ENCODE assay signal across 1 cellular context in the genomic region with DNA sequence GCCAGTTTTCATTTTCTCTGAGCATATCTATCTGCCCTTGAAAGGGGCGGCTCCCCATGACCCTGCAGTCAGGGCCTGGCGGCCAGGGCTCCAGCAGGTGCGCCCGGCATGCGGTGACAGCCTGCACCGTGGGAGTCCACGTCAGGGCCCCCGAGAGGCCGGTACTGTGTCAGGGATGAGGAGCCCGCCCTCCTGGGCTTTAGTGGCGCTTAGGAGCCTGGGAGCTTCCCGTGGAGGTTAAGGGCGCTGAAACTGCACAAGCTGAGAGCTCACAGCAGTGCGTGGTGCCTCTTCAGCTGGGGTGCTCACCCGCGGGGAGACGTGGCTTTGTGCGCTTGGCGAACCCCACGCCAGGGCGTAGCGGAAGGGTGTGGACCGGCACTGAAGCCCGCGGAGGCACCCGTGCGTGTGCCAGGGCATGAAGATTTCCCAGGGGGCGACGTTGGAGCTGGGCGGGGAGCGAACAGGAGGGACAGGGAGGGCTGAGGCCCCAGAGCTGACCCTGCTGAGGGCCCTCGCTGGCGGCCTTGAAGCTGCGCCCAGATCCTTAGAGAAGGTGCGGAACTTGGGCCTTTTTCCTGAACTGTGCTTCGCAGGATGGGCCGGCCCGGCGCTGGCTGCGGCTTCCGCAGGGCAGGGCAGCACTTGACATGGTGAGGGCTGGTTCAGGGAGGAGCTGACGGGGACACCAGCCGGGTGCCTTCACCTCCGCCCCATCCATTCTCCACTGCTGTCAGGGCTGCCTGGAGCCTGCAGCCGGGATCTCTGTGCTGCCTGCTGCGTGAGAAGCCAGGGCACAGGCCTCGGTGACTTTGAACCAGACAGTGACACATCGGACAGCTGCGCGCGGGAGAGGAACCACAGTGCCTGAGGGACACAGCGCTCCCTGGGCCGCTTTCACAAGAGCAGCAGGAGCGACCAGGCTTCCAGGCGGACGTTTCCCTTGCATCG.
TF ChIP-seq lines count a peak whose summit lies in the region.

No MANE protein-coding gene starts in this region.

TF ChIP-seq in HepG2, 621 proteins besides CTCF, POLR2A, EP300 and RAD21 (continued from another document and continues in another):
- TF ChIP-seq, protein P1, sequence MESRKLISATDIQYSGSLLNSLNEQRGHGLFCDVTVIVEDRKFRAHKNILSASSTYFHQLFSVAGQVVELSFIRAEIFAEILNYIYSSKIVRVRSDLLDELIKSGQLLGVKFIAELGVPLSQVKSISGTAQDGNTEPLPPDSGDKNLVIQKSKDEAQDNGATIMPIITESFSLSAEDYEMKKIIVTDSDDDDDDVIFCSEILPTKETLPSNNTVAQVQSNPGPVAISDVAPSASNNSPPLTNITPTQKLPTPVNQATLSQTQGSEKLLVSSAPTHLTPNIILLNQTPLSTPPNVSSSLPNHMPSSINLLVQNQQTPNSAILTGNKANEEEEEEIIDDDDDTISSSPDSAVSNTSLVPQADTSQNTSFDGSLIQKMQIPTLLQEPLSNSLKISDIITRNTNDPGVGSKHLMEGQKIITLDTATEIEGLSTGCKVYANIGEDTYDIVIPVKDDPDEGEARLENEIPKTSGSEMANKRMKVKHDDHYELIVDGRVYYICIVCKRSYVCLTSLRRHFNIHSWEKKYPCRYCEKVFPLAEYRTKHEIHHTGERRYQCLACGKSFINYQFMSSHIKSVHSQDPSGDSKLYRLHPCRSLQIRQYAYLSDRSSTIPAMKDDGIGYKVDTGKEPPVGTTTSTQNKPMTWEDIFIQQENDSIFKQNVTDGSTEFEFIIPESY (CRISPR knock-in tag; IDR thresholded peaks at IDR 0.05) = no peak
- TF ChIP-seq ZNF260 (CRISPR knock-in tag; IDR thresholded peaks at IDR 0.05; ENCODE audit: borderline replicate concordance, low read depth) = no peak
- TF ChIP-seq DNMT1 (CRISPR knock-in tag; IDR thresholded peaks at IDR 0.05) = no peak
- TF ChIP-seq MIER3 (CRISPR knock-in tag; IDR thresholded peaks at IDR 0.05; ENCODE audit: borderline replicate concordance) = no peak
- TF ChIP-seq ZNF720 (CRISPR knock-in tag; IDR thresholded peaks at IDR 0.05) = no peak
- TF ChIP-seq, protein P2, sequence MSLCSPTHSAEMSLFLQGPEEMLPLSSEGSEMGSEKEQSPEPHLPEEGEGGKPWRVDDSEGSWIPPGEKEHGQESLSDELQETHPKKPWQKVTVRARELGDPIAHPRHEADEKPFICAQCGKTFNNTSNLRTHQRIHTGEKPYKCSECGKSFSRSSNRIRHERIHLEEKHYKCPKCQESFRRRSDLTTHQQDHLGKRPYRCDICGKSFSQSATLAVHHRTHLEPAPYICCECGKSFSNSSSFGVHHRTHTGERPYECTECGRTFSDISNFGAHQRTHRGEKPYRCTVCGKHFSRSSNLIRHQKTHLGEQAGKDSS (CRISPR knock-in tag; IDR thresholded peaks at IDR 0.05; ENCODE audit: borderline replicate concordance, low read depth) = no peak; the same call in 1 of the 2 replicates
- no peak for TF ChIP-seq REXO4 (CRISPR knock-in tag; IDR thresholded peaks at IDR 0.05; ENCODE audit: borderline replicate concordance)
- no peak for TF ChIP-seq NFYC (CRISPR knock-in tag; IDR thresholded peaks at IDR 0.05)
- TF ChIP-seq, protein P3, sequence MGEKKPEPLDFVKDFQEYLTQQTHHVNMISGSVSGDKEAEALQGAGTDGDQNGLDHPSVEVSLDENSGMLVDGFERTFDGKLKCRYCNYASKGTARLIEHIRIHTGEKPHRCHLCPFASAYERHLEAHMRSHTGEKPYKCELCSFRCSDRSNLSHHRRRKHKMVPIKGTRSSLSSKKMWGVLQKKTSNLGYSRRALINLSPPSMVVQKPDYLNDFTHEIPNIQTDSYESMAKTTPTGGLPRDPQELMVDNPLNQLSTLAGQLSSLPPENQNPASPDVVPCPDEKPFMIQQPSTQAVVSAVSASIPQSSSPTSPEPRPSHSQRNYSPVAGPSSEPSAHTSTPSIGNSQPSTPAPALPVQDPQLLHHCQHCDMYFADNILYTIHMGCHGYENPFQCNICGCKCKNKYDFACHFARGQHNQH (CRISPR knock-in tag; IDR thresholded peaks at IDR 0.05) = 0 out of 2 replicates have a peak, but pooled peaks have one; percentile 32
- TF ChIP-seq JARID2 (CRISPR knock-in tag; IDR thresholded peaks at IDR 0.05; ENCODE audit: insufficient replicate concordance) = no peak
- TF ChIP-seq, protein P4, sequence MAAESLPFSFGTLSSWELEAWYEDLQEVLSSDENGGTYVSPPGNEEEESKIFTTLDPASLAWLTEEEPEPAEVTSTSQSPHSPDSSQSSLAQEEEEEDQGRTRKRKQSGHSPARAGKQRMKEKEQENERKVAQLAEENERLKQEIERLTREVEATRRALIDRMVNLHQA (CRISPR knock-in tag; IDR thresholded peaks at IDR 0.05) = no peak
- no peak for TF ChIP-seq HOXD1 (CRISPR knock-in tag; IDR thresholded peaks at IDR 0.05)
- no peak for TF ChIP-seq SRF (IDR thresholded peaks at IDR 0.05; ENCODE audit: low read depth, low read length)
- TF ChIP-seq, protein P5, sequence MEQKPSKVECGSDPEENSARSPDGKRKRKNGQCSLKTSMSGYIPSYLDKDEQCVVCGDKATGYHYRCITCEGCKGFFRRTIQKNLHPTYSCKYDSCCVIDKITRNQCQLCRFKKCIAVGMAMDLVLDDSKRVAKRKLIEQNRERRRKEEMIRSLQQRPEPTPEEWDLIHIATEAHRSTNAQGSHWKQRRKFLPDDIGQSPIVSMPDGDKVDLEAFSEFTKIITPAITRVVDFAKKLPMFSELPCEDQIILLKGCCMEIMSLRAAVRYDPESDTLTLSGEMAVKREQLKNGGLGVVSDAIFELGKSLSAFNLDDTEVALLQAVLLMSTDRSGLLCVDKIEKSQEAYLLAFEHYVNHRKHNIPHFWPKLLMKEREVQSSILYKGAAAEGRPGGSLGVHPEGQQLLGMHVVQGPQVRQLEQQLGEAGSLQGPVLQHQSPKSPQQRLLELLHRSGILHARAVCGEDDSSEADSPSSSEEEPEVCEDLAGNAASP (CRISPR knock-in tag; IDR thresholded peaks at IDR 0.05; ENCODE audit: borderline replicate concordance) = no peak
- no peak for TF ChIP-seq TMF1 (CRISPR knock-in tag; IDR thresholded peaks at IDR 0.05; ENCODE audit: low read depth)
- no peak for TF ChIP-seq YEATS4 (CRISPR knock-in tag; IDR thresholded peaks at IDR 0.05; ENCODE audit: borderline replicate concordance)
- TF ChIP-seq, protein P6, sequence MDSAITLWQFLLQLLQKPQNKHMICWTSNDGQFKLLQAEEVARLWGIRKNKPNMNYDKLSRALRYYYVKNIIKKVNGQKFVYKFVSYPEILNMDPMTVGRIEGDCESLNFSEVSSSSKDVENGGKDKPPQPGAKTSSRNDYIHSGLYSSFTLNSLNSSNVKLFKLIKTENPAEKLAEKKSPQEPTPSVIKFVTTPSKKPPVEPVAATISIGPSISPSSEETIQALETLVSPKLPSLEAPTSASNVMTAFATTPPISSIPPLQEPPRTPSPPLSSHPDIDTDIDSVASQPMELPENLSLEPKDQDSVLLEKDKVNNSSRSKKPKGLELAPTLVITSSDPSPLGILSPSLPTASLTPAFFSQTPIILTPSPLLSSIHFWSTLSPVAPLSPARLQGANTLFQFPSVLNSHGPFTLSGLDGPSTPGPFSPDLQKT (CRISPR knock-in tag; IDR thresholded peaks at IDR 0.05; ENCODE audit: borderline replicate concordance) = no peak
- TF ChIP-seq ZNF543 (CRISPR knock-in tag; IDR thresholded peaks at IDR 0.05) = 0 out of 2 replicates have a peak, but pooled peaks have one; percentile 37
- 0 out of 2 replicates have a peak, but pooled peaks have one; percentile 35 for TF ChIP-seq YEATS2 (CRISPR knock-in tag; IDR thresholded peaks at IDR 0.05; ENCODE audit: borderline replicate concordance)
- no peak for TF ChIP-seq ZNF431 (CRISPR knock-in tag; IDR thresholded peaks at IDR 0.05; ENCODE audit: borderline replicate concordance, low read depth)
- TF ChIP-seq U2AF1 (optimal IDR thresholded peaks at IDR 0.05; ENCODE audit: low read depth, low read length) = no peak
- peak; percentile 45; the same call in 1 of the 2 replicates for TF ChIP-seq ZNF782 (CRISPR knock-in tag; IDR thresholded peaks at IDR 0.05; ENCODE audit: borderline replicate concordance)
- no peak for TF ChIP-seq NBN (conservative IDR thresholded peaks at IDR 0.05)
- TF ChIP-seq, protein P7, sequence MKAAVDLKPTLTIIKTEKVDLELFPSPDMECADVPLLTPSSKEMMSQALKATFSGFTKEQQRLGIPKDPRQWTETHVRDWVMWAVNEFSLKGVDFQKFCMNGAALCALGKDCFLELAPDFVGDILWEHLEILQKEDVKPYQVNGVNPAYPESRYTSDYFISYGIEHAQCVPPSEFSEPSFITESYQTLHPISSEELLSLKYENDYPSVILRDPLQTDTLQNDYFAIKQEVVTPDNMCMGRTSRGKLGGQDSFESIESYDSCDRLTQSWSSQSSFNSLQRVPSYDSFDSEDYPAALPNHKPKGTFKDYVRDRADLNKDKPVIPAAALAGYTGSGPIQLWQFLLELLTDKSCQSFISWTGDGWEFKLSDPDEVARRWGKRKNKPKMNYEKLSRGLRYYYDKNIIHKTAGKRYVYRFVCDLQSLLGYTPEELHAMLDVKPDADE (CRISPR knock-in tag; IDR thresholded peaks at IDR 0.05) = no peak
- TF ChIP-seq SOX6 (IDR thresholded peaks at IDR 0.05) = no peak
- TF ChIP-seq SOX6 (CRISPR knock-in tag; IDR thresholded peaks at IDR 0.05) = no peak
- no peak for TF ChIP-seq ZNF558 (CRISPR knock-in tag; IDR thresholded peaks at IDR 0.05; ENCODE audit: borderline replicate concordance)
- TF ChIP-seq ESRRA (CRISPR knock-in tag; IDR thresholded peaks at IDR 0.05; ENCODE audit: low read depth) = no peak
- TF ChIP-seq POLR2AphosphoS2 (IDR thresholded peaks at IDR 0.05; ENCODE audit: low read depth, low read length) = no peak
- TF ChIP-seq, protein P8, sequence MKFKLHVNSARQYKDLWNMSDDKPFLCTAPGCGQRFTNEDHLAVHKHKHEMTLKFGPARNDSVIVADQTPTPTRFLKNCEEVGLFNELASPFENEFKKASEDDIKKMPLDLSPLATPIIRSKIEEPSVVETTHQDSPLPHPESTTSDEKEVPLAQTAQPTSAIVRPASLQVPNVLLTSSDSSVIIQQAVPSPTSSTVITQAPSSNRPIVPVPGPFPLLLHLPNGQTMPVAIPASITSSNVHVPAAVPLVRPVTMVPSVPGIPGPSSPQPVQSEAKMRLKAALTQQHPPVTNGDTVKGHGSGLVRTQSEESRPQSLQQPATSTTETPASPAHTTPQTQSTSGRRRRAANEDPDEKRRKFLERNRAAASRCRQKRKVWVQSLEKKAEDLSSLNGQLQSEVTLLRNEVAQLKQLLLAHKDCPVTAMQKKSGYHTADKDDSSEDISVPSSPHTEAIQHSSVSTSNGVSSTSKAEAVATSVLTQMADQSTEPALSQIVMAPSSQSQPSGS (CRISPR knock-in tag; IDR thresholded peaks at IDR 0.05) = no peak
- TF ChIP-seq NR3C1 (CRISPR knock-in tag; IDR thresholded peaks at IDR 0.05) = no peak
- TF ChIP-seq HCFC1 (IDR thresholded peaks at IDR 0.05; ENCODE audit: low read depth, low read length) = 0 out of 2 replicates have a peak, but pooled peaks have one; percentile 8
- TF ChIP-seq ZNF451 (CRISPR knock-in tag; IDR thresholded peaks at IDR 0.05) = no peak
- TF ChIP-seq, protein P9, sequence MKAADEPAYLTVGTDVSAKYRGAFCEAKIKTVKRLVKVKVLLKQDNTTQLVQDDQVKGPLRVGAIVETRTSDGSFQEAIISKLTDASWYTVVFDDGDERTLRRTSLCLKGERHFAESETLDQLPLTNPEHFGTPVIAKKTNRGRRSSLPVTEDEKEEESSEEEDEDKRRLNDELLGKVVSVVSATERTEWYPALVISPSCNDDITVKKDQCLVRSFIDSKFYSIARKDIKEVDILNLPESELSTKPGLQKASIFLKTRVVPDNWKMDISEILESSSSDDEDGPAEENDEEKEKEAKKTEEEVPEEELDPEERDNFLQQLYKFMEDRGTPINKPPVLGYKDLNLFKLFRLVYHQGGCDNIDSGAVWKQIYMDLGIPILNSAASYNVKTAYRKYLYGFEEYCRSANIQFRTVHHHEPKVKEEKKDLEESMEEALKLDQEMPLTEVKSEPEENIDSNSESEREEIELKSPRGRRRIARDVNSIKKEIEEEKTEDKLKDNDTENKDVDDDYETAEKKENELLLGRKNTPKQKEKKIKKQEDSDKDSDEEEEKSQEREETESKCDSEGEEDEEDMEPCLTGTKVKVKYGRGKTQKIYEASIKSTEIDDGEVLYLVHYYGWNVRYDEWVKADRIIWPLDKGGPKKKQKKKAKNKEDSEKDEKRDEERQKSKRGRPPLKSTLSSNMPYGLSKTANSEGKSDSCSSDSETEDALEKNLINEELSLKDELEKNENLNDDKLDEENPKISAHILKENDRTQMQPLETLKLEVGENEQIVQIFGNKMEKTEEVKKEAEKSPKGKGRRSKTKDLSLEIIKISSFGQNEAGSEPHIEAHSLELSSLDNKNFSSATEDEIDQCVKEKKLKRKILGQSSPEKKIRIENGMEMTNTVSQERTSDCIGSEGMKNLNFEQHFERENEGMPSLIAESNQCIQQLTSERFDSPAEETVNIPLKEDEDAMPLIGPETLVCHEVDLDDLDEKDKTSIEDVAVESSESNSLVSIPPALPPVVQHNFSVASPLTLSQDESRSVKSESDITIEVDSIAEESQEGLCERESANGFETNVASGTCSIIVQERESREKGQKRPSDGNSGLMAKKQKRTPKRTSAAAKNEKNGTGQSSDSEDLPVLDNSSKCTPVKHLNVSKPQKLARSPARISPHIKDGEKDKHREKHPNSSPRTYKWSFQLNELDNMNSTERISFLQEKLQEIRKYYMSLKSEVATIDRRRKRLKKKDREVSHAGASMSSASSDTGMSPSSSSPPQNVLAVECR (CRISPR knock-in tag; IDR thresholded peaks at IDR 0.05; ENCODE audit: borderline replicate concordance) = peak; percentile 61
- TF ChIP-seq KDM2A (CRISPR knock-in tag; IDR thresholded peaks at IDR 0.05; ENCODE audit: borderline replicate concordance, low read depth) = no peak; the same call in 1 of the 2 replicates
- peak; percentile 49; the same call in 1 of the 2 replicates for TF ChIP-seq TBX2 (CRISPR knock-in tag; IDR thresholded peaks at IDR 0.05; ENCODE audit: borderline replicate concordance)
- TF ChIP-seq, protein P10, sequence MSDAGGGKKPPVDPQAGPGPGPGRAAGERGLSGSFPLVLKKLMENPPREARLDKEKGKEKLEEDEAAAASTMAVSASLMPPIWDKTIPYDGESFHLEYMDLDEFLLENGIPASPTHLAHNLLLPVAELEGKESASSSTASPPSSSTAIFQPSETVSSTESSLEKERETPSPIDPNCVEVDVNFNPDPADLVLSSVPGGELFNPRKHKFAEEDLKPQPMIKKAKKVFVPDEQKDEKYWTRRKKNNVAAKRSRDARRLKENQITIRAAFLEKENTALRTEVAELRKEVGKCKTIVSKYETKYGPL (CRISPR knock-in tag; IDR thresholded peaks at IDR 0.05) = no peak
- TF ChIP-seq NR2F2 (IDR thresholded peaks at IDR 0.05; ENCODE audit: borderline replicate concordance, low read depth) = no peak
- TF ChIP-seq ZNF577 (CRISPR knock-in tag; IDR thresholded peaks at IDR 0.05; ENCODE audit: borderline replicate concordance, low read depth) = no peak
- TF ChIP-seq PAWR (CRISPR knock-in tag; IDR thresholded peaks at IDR 0.05; ENCODE audit: borderline replicate concordance) = no peak
